ENCODE assay signal across 29 cellular contexts in genomic region chr6:161545741-161546140, GRCh38.
"Had no signal": no experiment of that assay in that cellular context is flagged by ENCODE, and none has a peak within 500 bp of the region (broad histone marks: within the 10 kb centered on the region; RNA-seq: fewer than 3 reads in every experiment).

No MANE protein-coding gene starts in this region.

- H3K36me3 Mint-ChIP-seq: mesothelial cell of epicardium, neural progenitor cell had no signal

- H3K4me1 ChIP-seq: foreskin keratinocyte, left lung, neural progenitor cell, parathyroid adenoma, right lobe of liver, suprapubic skin, transverse colon, upper lobe of right lung, uterus had no signal

- H3K27ac Mint-ChIP-seq: mesothelial cell of epicardium; naive thymus-derived CD4-positive, alpha-beta T cell; nephron; neural progenitor cell; progenitor cell of endocrine pancreas; stimulated activated naive CD8-positive, alpha-beta T cell treated with anti-CD3 and anti-CD28 coated beads, Interleukin-15, amount 100 ng/mL, for 72 hours had no signal

- H3K4me2 ChIP-seq: hepatocyte, neural progenitor cell had no signal

- H3K4me3 ChIP-seq: esophagus muscularis mucosa, gastroesophageal sphincter, heart left ventricle, hepatocyte, left lung, mucosa of descending colon, neural progenitor cell, right lobe of liver, suprapubic skin, transverse colon, upper lobe of right lung, uterus had no signal

- DNase-seq: dermis blood vessel endothelial cell; effector memory CD4-positive, alpha-beta T cell; foreskin keratinocyte; heart left ventricle; left cardiac atrium; left lung; mesenchymal stem cell; mucosa of descending colon; naive thymus-derived CD4-positive, alpha-beta T cell; right lobe of liver; small intestine; stimulated activated CD4-positive, alpha-beta T cell treated with anti-CD3 and anti-CD28 coated beads, Interleukin-12 subunit alpha, Interleukin-12 subunit beta, amount 100 ng/mL, for 4 hours; stimulated activated CD4-positive, alpha-beta T cell treated with anti-CD3 and anti-CD28 coated beads, Interleukin-1b, Interleukin-23, amount 100 ng/mL, for 48 hours; stimulated activated CD4-positive, alpha-beta T cell treated with anti-CD3 and anti-CD28 coated beads, Interleukin-4, amount 100 ng/mL, for 1 hour; stimulated activated CD8-positive, alpha-beta memory T cell treated with anti-CD3 and anti-CD28 coated beads, Interleukin-4, amount 100 ng/mL, for 48 hours; stimulated activated naive CD4-positive, alpha-beta T cell; stimulated activated naive CD8-positive, alpha-beta T cell treated with anti-CD3 and anti-CD28 coated beads, Interleukin-15, amount 100 ng/mL, for 72 hours; transverse colon; upper lobe of right lung; uterus had no signal

- H3K9ac ChIP-seq: neural progenitor cell, parathyroid adenoma had no signal

- H3K36me3 ChIP-seq: esophagus muscularis mucosa, gastroesophageal sphincter, heart left ventricle, left lung, neural progenitor cell, right lobe of liver, suprapubic skin, transverse colon, upper lobe of right lung, uterus had no signal

- H3K79me2 ChIP-seq: hepatocyte, parathyroid adenoma had no signal

- H3K27me3 Mint-ChIP-seq: naive thymus-derived CD4-positive, alpha-beta T cell; progenitor cell of endocrine pancreas; stimulated activated naive CD8-positive, alpha-beta T cell treated with anti-CD3 and anti-CD28 coated beads, Interleukin-15, amount 100 ng/mL, for 72 hours had no signal

- H2AFZ ChIP-seq: hepatocyte, neural progenitor cell, parathyroid adenoma had no signal

- H3K27ac ChIP-seq: esophagus muscularis mucosa, foreskin keratinocyte, gastroesophageal sphincter, heart left ventricle, hepatocyte, left lung, neural progenitor cell, parathyroid adenoma, right lobe of liver, suprapubic skin, transverse colon, upper lobe of right lung, uterus had no signal

- H3K4me1 Mint-ChIP-seq: naive thymus-derived CD4-positive, alpha-beta T cell had no signal

- H3K27me3 ChIP-seq: esophagus muscularis mucosa, foreskin keratinocyte, gastroesophageal sphincter, heart left ventricle, hepatocyte, left lung, neural progenitor cell, right lobe of liver, suprapubic skin, transverse colon, upper lobe of right lung, uterus had no signal

- H3K9me3 ChIP-seq: esophagus muscularis mucosa, gastroesophageal sphincter, heart left ventricle, left lung, mucosa of descending colon, right lobe of liver, suprapubic skin, transverse colon, upper lobe of right lung, uterus had no signal

- H3K4me3 Mint-ChIP-seq: mesothelial cell of epicardium; naive thymus-derived CD4-positive, alpha-beta T cell; nephron; neural progenitor cell; stimulated activated naive CD8-positive, alpha-beta T cell treated with anti-CD3 and anti-CD28 coated beads, Interleukin-15, amount 100 ng/mL, for 72 hours had no signal

- H3K9me3 Mint-ChIP-seq: mesothelial cell of epicardium, neural progenitor cell had no signal
